37 cellular contexts compared by ENCODE assay signal in the genomic region with DNA sequence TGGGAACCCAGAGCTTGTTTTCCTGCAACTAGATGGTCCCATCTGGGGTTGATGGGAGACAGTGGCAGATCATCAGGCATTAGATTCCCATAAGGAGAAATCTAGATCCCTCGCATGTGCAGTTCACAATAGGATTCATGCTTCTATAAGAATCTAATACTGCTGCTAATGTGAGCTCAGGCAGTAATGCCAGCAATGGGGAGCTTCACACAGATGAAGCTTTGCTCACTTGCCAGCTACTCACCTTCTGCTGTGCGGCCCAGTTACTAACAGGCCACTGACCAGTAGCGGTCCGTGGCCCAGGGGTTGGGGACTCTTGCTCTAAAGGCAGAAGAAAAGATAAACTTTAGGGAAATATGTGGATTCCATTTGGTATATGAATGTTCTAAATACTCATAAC.
"Had no signal": no experiment of that assay in that cellular context is flagged by ENCODE, and none has a peak within 500 bp of the region (broad histone marks: within the 10 kb centered on the region; RNA-seq: fewer than 3 reads in every experiment).

No MANE protein-coding gene starts in this region.

- H3K9me3 Mint-ChIP-seq: activated naive CD4-positive, alpha-beta T cell treated with anti-CD3 and anti-CD28 coated beads for 36 hours; activated naive CD4-positive, alpha-beta T cell treated with anti-CD3 and anti-CD28 coated beads, Interleukin-2, amount 10 ng/mL, durations not matched to agents 7 days and 5 days; activated naive CD4-positive, alpha-beta T cell treated with anti-CD3 and anti-CD28 coated beads, Interleukin-2, amount 50 U/mL, for 24 hours; activated naive CD4-positive, alpha-beta T cell treated with anti-CD3 and anti-CD28 coated beads, Interleukin-2, amount 50 U/mL, for 72 hours; activated naive CD8-positive, alpha-beta T cell treated with anti-CD3 and anti-CD28 coated beads for 36 hours; activated naive CD8-positive, alpha-beta T cell treated with anti-CD3 and anti-CD28 coated beads, Interleukin-2, amount 10 ng/mL, durations not matched to agents 7 days and 5 days; activated naive CD8-positive, alpha-beta T cell treated with anti-CD3 and anti-CD28 coated beads, Interleukin-2, amount 50 U/mL, for 24 hours; activated T-cell treated with anti-CD3 and anti-CD28 coated beads, Interleukin-2, amount 50 U/mL, for 24 hours; activated T-cell treated with anti-CD3 and anti-CD28 coated beads, Interleukin-2, amount 50 U/mL, for 4 hours; activated T-cell treated with anti-CD3 and anti-CD28 coated beads, Interleukin-2, amount 50 U/mL, for 72 hours; activated T-helper 1 cell treated with anti-CD3 and anti-CD28 coated beads, Interleukin-12 subunit alpha, Interleukin-12 subunit beta, Interleukin-2, Interleukin-4 antibody, amounts not matched to agents 30 ng/mL and 10 ng/mL and 1 ng/mL, durations not matched to agents 14 hours and 24 hours and 36 hours; activated T-helper 17 cell treated with anti-CD3 and anti-CD28 coated beads, Interleukin-2, amount 50 U/mL, for 72 hours; activated T-helper 2 cell treated with anti-CD3 and anti-CD28 coated beads, Interferon-gamma antibody, Interleukin-2, Interleukin-4, amounts not matched to agents 10 μg/mL and 5 μg/mL and 100 μg/mL, durations not matched to agents 14 hours and 24 hours and 36 hours; central memory CD8-positive, alpha-beta T cell had no signal

- H3K36me3 ChIP-seq: adrenal gland, ascending aorta, brain microvascular endothelial cell, breast epithelium, cardiac muscle cell had no signal

- H3K27ac Mint-ChIP-seq: activated naive CD4-positive, alpha-beta T cell treated with anti-CD3 and anti-CD28 coated beads for 36 hours; activated naive CD4-positive, alpha-beta T cell treated with anti-CD3 and anti-CD28 coated beads, Interleukin-2, amount 10 ng/mL, durations not matched to agents 7 days and 5 days; activated naive CD4-positive, alpha-beta T cell treated with anti-CD3 and anti-CD28 coated beads, Interleukin-2, amount 50 U/mL, for 24 hours; activated naive CD4-positive, alpha-beta T cell treated with anti-CD3 and anti-CD28 coated beads, Interleukin-2, amount 50 U/mL, for 72 hours; activated naive CD8-positive, alpha-beta T cell; activated naive CD8-positive, alpha-beta T cell treated with anti-CD3 and anti-CD28 coated beads for 36 hours; activated naive CD8-positive, alpha-beta T cell treated with anti-CD3 and anti-CD28 coated beads, Interleukin-2, amount 10 ng/mL, durations not matched to agents 7 days and 5 days; activated naive CD8-positive, alpha-beta T cell treated with anti-CD3 and anti-CD28 coated beads, Interleukin-2, amount 50 U/mL, for 24 hours; activated T-cell treated with anti-CD3 and anti-CD28 coated beads, Interleukin-2, amount 50 U/mL, for 24 hours; activated T-cell treated with anti-CD3 and anti-CD28 coated beads, Interleukin-2, amount 50 U/mL, for 72 hours; activated T-helper 1 cell treated with anti-CD3 and anti-CD28 coated beads, Interleukin-12 subunit alpha, Interleukin-12 subunit beta, Interleukin-2, Interleukin-4 antibody, amounts not matched to agents 30 ng/mL and 10 ng/mL and 1 ng/mL, durations not matched to agents 14 hours and 24 hours and 36 hours; activated T-helper 17 cell treated with anti-CD3 and anti-CD28 coated beads, Interleukin-2, amount 50 U/mL, for 72 hours; activated T-helper 2 cell treated with anti-CD3 and anti-CD28 coated beads, Interferon-gamma antibody, Interleukin-2, Interleukin-4, amounts not matched to agents 10 μg/mL and 5 μg/mL and 100 μg/mL, durations not matched to agents 14 hours and 24 hours and 36 hours had no signal

- H3K36me3 Mint-ChIP-seq: activated naive CD4-positive, alpha-beta T cell treated with anti-CD3 and anti-CD28 coated beads, Interleukin-2, amount 10 ng/mL, durations not matched to agents 7 days and 5 days; activated naive CD4-positive, alpha-beta T cell treated with anti-CD3 and anti-CD28 coated beads, Interleukin-2, amount 50 U/mL, for 72 hours; activated naive CD8-positive, alpha-beta T cell; activated naive CD8-positive, alpha-beta T cell treated with anti-CD3 and anti-CD28 coated beads for 36 hours; activated naive CD8-positive, alpha-beta T cell treated with anti-CD3 and anti-CD28 coated beads, Interleukin-2, amount 10 ng/mL, durations not matched to agents 7 days and 5 days had no signal

- H3K9me3 ChIP-seq: adrenal gland, ascending aorta, body of pancreas, breast epithelium had no signal

- H3K4me1 Mint-ChIP-seq: activated naive CD4-positive, alpha-beta T cell treated with anti-CD3 and anti-CD28 coated beads, Interleukin-2, amount 10 ng/mL, durations not matched to agents 7 days and 5 days; activated naive CD4-positive, alpha-beta T cell treated with anti-CD3 and anti-CD28 coated beads, Interleukin-2, amount 50 U/mL, for 24 hours; activated naive CD8-positive, alpha-beta T cell treated with anti-CD3 and anti-CD28 coated beads for 36 hours; activated naive CD8-positive, alpha-beta T cell treated with anti-CD3 and anti-CD28 coated beads, Interleukin-2, amount 10 ng/mL, durations not matched to agents 7 days and 5 days; activated naive CD8-positive, alpha-beta T cell treated with anti-CD3 and anti-CD28 coated beads, Interleukin-2, amount 50 U/mL, for 24 hours; activated T-helper 17 cell treated with anti-CD3 and anti-CD28 coated beads, Interleukin-2, amount 50 U/mL, for 72 hours; central memory CD8-positive, alpha-beta T cell had no signal

- H3K27ac ChIP-seq: adrenal gland, ascending aorta, body of pancreas, brain microvascular endothelial cell, breast epithelium, cardiac muscle cell had no signal

- H3K4me3 ChIP-seq: adrenal gland, ascending aorta, body of pancreas, breast epithelium, cardiac muscle cell had no signal

- H3K27me3 Mint-ChIP-seq: activated naive CD4-positive, alpha-beta T cell treated with anti-CD3 and anti-CD28 coated beads, Interleukin-2, amount 10 ng/mL, durations not matched to agents 7 days and 5 days; activated naive CD4-positive, alpha-beta T cell treated with anti-CD3 and anti-CD28 coated beads, Interleukin-2, amount 50 U/mL, for 24 hours; activated naive CD8-positive, alpha-beta T cell; activated naive CD8-positive, alpha-beta T cell treated with anti-CD3 and anti-CD28 coated beads for 36 hours; activated naive CD8-positive, alpha-beta T cell treated with anti-CD3 and anti-CD28 coated beads, Interleukin-2, amount 50 U/mL, for 24 hours; activated T-cell treated with anti-CD3 and anti-CD28 coated beads, Interleukin-2, amount 50 U/mL, for 24 hours; activated T-helper 17 cell treated with anti-CD3 and anti-CD28 coated beads, Interleukin-2, amount 50 U/mL, for 72 hours; brain; central memory CD8-positive, alpha-beta T cell had no signal

- H3K4me1 ChIP-seq: adrenal gland, ascending aorta, body of pancreas, breast epithelium had no signal

- DNase-seq: activated effector memory CD4-positive, alpha-beta T cell treated with anti-CD3 and anti-CD28 coated beads, Interleukin-2, amount 50 U/mL, for 16 hours; activated effector memory CD4-positive, alpha-beta T cell treated with Interleukin-2 at 50 U/mL for 16 hours; activated gamma-delta T cell; activated gamma-delta T cell treated with Interleukin-2 at 50 U/mL for 16 hours; activated naive CD4-positive, alpha-beta T cell; activated naive CD4-positive, alpha-beta T cell treated with anti-CD3 and anti-CD28 coated beads for 36 hours; activated naive CD4-positive, alpha-beta T cell treated with anti-CD3 and anti-CD28 coated beads, Interleukin-2, amount 10 ng/mL, durations not matched to agents 7 days and 5 days; activated naive CD4-positive, alpha-beta T cell treated with anti-CD3 and anti-CD28 coated beads, Interleukin-2, amount 50 U/mL, for 16 hours; activated naive CD4-positive, alpha-beta T cell treated with Interleukin-2 at 50 U/mL for 16 hours; activated naive CD8-positive, alpha-beta T cell treated with anti-CD3 and anti-CD28 coated beads for 36 hours; activated naive CD8-positive, alpha-beta T cell treated with anti-CD3 and anti-CD28 coated beads, Interleukin-2, amount 10 ng/mL, durations not matched to agents 7 days and 5 days; activated naive CD8-positive, alpha-beta T cell treated with anti-CD3 and anti-CD28 coated beads, Interleukin-2, amount 50 U/mL, for 24 hours; activated T-cell treated with anti-CD3 and anti-CD28 coated beads, Interleukin-2, amount 50 U/mL, for 1 hour; activated T-cell treated with anti-CD3 and anti-CD28 coated beads, Interleukin-2, amount 50 U/mL, for 24 hours; activated T-cell treated with anti-CD3 and anti-CD28 coated beads, Interleukin-2, amount 50 U/mL, for 4 hours; activated T-cell treated with anti-CD3 and anti-CD28 coated beads, Interleukin-2, amount 50 U/mL, for 48 hours; activated T-cell treated with anti-CD3 and anti-CD28 coated beads, Interleukin-2, amount 50 U/mL, for 72 hours; adrenal gland; amniotic stem cell; amygdala; anterior cingulate cortex; aorta; body of pancreas; brain microvascular endothelial cell; central memory CD4-positive, alpha-beta T cell; cerebellar nuclear complex had no signal

- ATAC-seq: activated naive CD4-positive, alpha-beta T cell treated with anti-CD3 and anti-CD28 coated beads, Interleukin-2, amount 50 U/mL, for 72 hours; activated naive CD8-positive, alpha-beta T cell treated with anti-CD3 and anti-CD28 coated beads, Interleukin-2, amount 50 U/mL, for 24 hours; activated T-cell treated with anti-CD3 and anti-CD28 coated beads, Interleukin-2, amount 50 U/mL, for 4 hours; activated T-cell treated with anti-CD3 and anti-CD28 coated beads, Interleukin-2, amount 50 U/mL, for 72 hours; activated T-helper 17 cell treated with anti-CD3 and anti-CD28 coated beads, Interleukin-2, amount 50 U/mL, for 72 hours; body of pancreas had no signal

- H3K4me3 Mint-ChIP-seq: activated naive CD4-positive, alpha-beta T cell treated with anti-CD3 and anti-CD28 coated beads for 36 hours; activated naive CD4-positive, alpha-beta T cell treated with anti-CD3 and anti-CD28 coated beads, Interleukin-2, amount 10 ng/mL, durations not matched to agents 7 days and 5 days; activated naive CD4-positive, alpha-beta T cell treated with anti-CD3 and anti-CD28 coated beads, Interleukin-2, amount 50 U/mL, for 24 hours; activated naive CD8-positive, alpha-beta T cell; activated naive CD8-positive, alpha-beta T cell treated with anti-CD3 and anti-CD28 coated beads for 36 hours; activated naive CD8-positive, alpha-beta T cell treated with anti-CD3 and anti-CD28 coated beads, Interleukin-2, amount 10 ng/mL, durations not matched to agents 7 days and 5 days; activated naive CD8-positive, alpha-beta T cell treated with anti-CD3 and anti-CD28 coated beads, Interleukin-2, amount 50 U/mL, for 24 hours; activated T-cell treated with anti-CD3 and anti-CD28 coated beads, Interleukin-2, amount 50 U/mL, for 24 hours; activated T-cell treated with anti-CD3 and anti-CD28 coated beads, Interleukin-2, amount 50 U/mL, for 4 hours; activated T-cell treated with anti-CD3 and anti-CD28 coated beads, Interleukin-2, amount 50 U/mL, for 72 hours; activated T-helper 1 cell treated with anti-CD3 and anti-CD28 coated beads, Interleukin-12 subunit alpha, Interleukin-12 subunit beta, Interleukin-2, Interleukin-4 antibody, amounts not matched to agents 30 ng/mL and 10 ng/mL and 1 ng/mL, durations not matched to agents 14 hours and 24 hours and 36 hours; activated T-helper 17 cell treated with anti-CD3 and anti-CD28 coated beads, Interleukin-2, amount 50 U/mL, for 72 hours; brain; central memory CD8-positive, alpha-beta T cell had no signal

- H3K27me3 ChIP-seq: adrenal gland, ascending aorta, body of pancreas, brain microvascular endothelial cell, breast epithelium, cardiac muscle cell had no signal
